Comparison of ENCODE assay signal across 6 cellular contexts in genomic region chr21:28277324-28277723, GRCh38.
"Had no signal": no experiment of that assay in that cellular context is flagged by ENCODE, and none has a peak within 500 bp of the region (broad histone marks: within the 10 kb centered on the region; RNA-seq: fewer than 3 reads in every experiment).

No MANE protein-coding gene starts in this region.

- H3K4me2 ChIP-seq: KMS-11 had no signal

- ATAC-seq: K562 had no signal

- H3K9ac ChIP-seq: KMS-11 had no signal

- H3K4me3 ChIP-seq: K562 had no signal

- DNase-seq: KBM-7, KG1 had no signal

- H3K27ac ChIP-seq: HL-60, KMS-11 had no signal

- FAIRE-seq: HTR-8/SVneo, K562 had no signal
